Comparison of ENCODE assay signal across 24 cellular contexts in the genomic region with DNA sequence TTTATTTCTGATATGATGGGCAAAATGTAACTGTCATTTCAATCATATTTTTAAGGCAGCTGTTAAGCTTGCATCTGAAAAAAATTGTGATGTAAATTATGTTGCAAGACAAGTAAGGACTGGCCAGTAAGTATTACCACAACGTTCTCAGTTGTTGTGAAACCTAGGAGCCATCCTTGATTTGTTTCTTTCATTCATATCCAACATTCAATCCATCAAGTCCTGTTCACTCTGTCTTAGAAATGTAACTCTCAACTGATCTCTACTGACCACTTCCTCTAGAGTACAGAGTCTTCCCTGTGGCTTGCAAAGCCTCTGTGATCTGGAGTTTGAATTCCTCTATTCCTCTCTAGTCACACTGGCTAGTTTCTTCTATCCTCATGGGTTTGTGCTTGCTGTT.
DNase-seq lines count a peak whose midpoint lies in the region; ATAC-seq, FAIRE-seq and TF ChIP-seq lines count a peak whose summit lies in the region.
"Had no signal": no experiment of that assay in that cellular context is flagged by ENCODE, and none has a peak within 500 bp of the region (broad histone marks: within the 10 kb centered on the region; RNA-seq: fewer than 3 reads in every experiment).

No MANE protein-coding gene starts in this region.

- CTCF ChIA-PET in activated CD4-positive, alpha-beta T cell treated with anti-CD3 and anti-CD28 coated beads for 36 hours (lab: Charles Lee) = no interaction called here

- H3K27ac ChIP-seq in endodermal cell (ENCODE audit: low read depth, low read length) (no peak overlapping the region), brain microvascular endothelial cell (no peak overlapping the region), kidney (ENCODE audit: low read depth in 2 of 2, low read length in 2 of 2) (no peak overlapping the region)
- H3K27ac ChIP-seq: thyroid gland had no signal

- H3K9me3 ChIP-seq in endodermal cell (ENCODE audit: control insufficient read depth, low read length) (no peaks in the 10 kb centered on the region), kidney (ENCODE audit: control insufficient read depth in 1 of 2, low read length in 2 of 2) (no peaks in the 10 kb centered on the region)
- H3K9me3 ChIP-seq: thyroid gland had no signal

- no peak for FAIRE-seq in kidney (lab: Jason Lieb, UNC)
- FAIRE-seq: HTR-8/SVneo, keratinocyte had no signal

- H3K4me1 ChIP-seq in endodermal cell (ENCODE audit: control insufficient read depth, insufficient read depth, low read length) (no peaks in the 10 kb centered on the region), kidney (ENCODE audit: control insufficient read depth in 1 of 2, insufficient read depth in 1 of 2, low read depth in 1 of 2, low read length in 2 of 2) (no peaks in the 10 kb centered on the region)
- H3K4me1 ChIP-seq: thyroid gland had no signal

- no peak for ATAC-seq in activated CD4-positive, alpha-beta T cell treated with anti-CD3 and anti-CD28 coated beads for 36 hours
- ATAC-seq: natural killer cell; Right ventricle myocardium inferior; stimulated activated memory B cell treated with anti-CD40 and anti-IgM and Interleukin-4, amounts not matched to agents 10 μg/mL and 1 μg/mL and 100 μg/mL, for 72 hours had no signal

- H3K27me3 Mint-ChIP-seq in endodermal cell (ENCODE audit: insufficient read depth) (no peaks in the 10 kb centered on the region), nephron progenitor cell (ENCODE audit: low read depth, poor library complexity) (no peaks in the 10 kb centered on the region)
- peaks cover 12% of the 10 kb centered on the region for H3K27me3 Mint-ChIP-seq in activated CD4-positive, alpha-beta T cell treated with anti-CD3 and anti-CD28 coated beads for 36 hours
- H3K27me3 Mint-ChIP-seq: progenitor cell of endocrine pancreas; stimulated activated memory B cell treated with anti-CD40 and anti-IgM and Interleukin-4, amounts not matched to agents 10 μg/mL and 1 μg/mL and 100 μg/mL, for 72 hours had no signal

- H3K27ac Mint-ChIP-seq in endodermal cell (peak overlapping the region; percentile 6), nephron progenitor cell (peak overlapping the region; percentile 86)
- H3K27ac Mint-ChIP-seq in activated CD4-positive, alpha-beta T cell treated with anti-CD3 and anti-CD28 coated beads for 36 hours = no peak overlapping the region
- H3K27ac Mint-ChIP-seq: activated naive CD8-positive, alpha-beta T cell; activated T-helper 1 cell treated with anti-CD3 and anti-CD28 coated beads, Interleukin-12 subunit alpha, Interleukin-12 subunit beta, Interleukin-2, Interleukin-4 antibody, amounts not matched to agents 30 ng/mL and 10 ng/mL and 1 ng/mL, durations not matched to agents 14 hours and 24 hours and 36 hours; brain; CD4-positive, alpha-beta T cell; natural killer cell; progenitor cell of endocrine pancreas; stimulated activated memory B cell treated with anti-CD40 and anti-IgM and Interleukin-4, amounts not matched to agents 10 μg/mL and 1 μg/mL and 100 μg/mL, for 72 hours had no signal

- H3K9me3 Mint-ChIP-seq in endodermal cell (no peaks in the 10 kb centered on the region), nephron progenitor cell (peaks cover 7% of the 10 kb centered on the region)
- H3K9me3 Mint-ChIP-seq in activated CD4-positive, alpha-beta T cell treated with anti-CD3 and anti-CD28 coated beads for 36 hours (ENCODE audit: low read depth) = no peaks in the 10 kb centered on the region
- H3K9me3 Mint-ChIP-seq: activated T-helper 1 cell treated with anti-CD3 and anti-CD28 coated beads, Interleukin-12 subunit alpha, Interleukin-12 subunit beta, Interleukin-2, Interleukin-4 antibody, amounts not matched to agents 30 ng/mL and 10 ng/mL and 1 ng/mL, durations not matched to agents 14 hours and 24 hours and 36 hours; CD4-positive, alpha-beta T cell had no signal

- no peak overlapping the region for H3K9ac ChIP-seq in endodermal cell (ENCODE audit: extremely low read depth, low read length, poor library complexity, severe bottlenecking)
- H3K9ac ChIP-seq in kidney (ENCODE audit: low read length in 2 of 2) = no peak overlapping the region

- 85 to 100% methylated on average over 1 of the region's 1 CpG for WGBS in endodermal cell (ENCODE audit: insufficient coverage in 1 of 2, insufficient read length in 1 of 2), 2 experiments

- in situ Hi-C loops in brain microvascular endothelial cell (cut with HindIII; ENCODE audit: low pct_ligation_motif_present, low sequenced_read_pairs) = no loop called here

- H3K4me3 Mint-ChIP-seq in endodermal cell (no peak overlapping the region), nephron progenitor cell (no peak overlapping the region)
- no peak overlapping the region for H3K4me3 Mint-ChIP-seq in activated CD4-positive, alpha-beta T cell treated with anti-CD3 and anti-CD28 coated beads for 36 hours
- H3K4me3 Mint-ChIP-seq: activated naive CD8-positive, alpha-beta T cell; activated T-helper 1 cell treated with anti-CD3 and anti-CD28 coated beads, Interleukin-12 subunit alpha, Interleukin-12 subunit beta, Interleukin-2, Interleukin-4 antibody, amounts not matched to agents 30 ng/mL and 10 ng/mL and 1 ng/mL, durations not matched to agents 14 hours and 24 hours and 36 hours; brain; CD4-positive, alpha-beta T cell; natural killer cell; stimulated activated memory B cell treated with anti-CD40 and anti-IgM and Interleukin-4, amounts not matched to agents 10 μg/mL and 1 μg/mL and 100 μg/mL, for 72 hours had no signal

- intact Hi-C loops in activated CD4-positive, alpha-beta T cell treated with anti-CD3 and anti-CD28 coated beads for 36 hours (cut with DNase I, micrococcal nuclease) = no loop called here
- intact Hi-C loops in kidney (cut with DNase I) = no loop called here

- POLR2A ChIA-PET in activated CD4-positive, alpha-beta T cell treated with anti-CD3 and anti-CD28 coated beads for 36 hours (lab: Charles Lee) = no interaction called here

- H3K4me1 Mint-ChIP-seq in endodermal cell (no peaks in the 10 kb centered on the region), nephron progenitor cell (no peaks in the 10 kb centered on the region)
- no peaks in the 10 kb centered on the region for H3K4me1 Mint-ChIP-seq in activated CD4-positive, alpha-beta T cell treated with anti-CD3 and anti-CD28 coated beads for 36 hours
- H3K4me1 Mint-ChIP-seq: brain; natural killer cell; stimulated activated memory B cell treated with anti-CD40 and anti-IgM and Interleukin-4, amounts not matched to agents 10 μg/mL and 1 μg/mL and 100 μg/mL, for 72 hours had no signal

- TF ChIP-seq CTCF in endodermal cell (conservative IDR thresholded peaks at IDR 0.05) (no peak), nephron progenitor cell (IDR thresholded peaks at IDR 0.05) (no peak), brain microvascular endothelial cell (IDR thresholded peaks at IDR 0.05; ENCODE audit: low read depth, low read length, missing control alignments) (no peak), kidney (IDR thresholded peaks at IDR 0.05; ENCODE audit: borderline replicate concordance, extremely low read depth, insufficient read depth) (no peak)

- DNase-seq in AML-193 (lab: John Stamatoyannopoulos, UW) (peak; percentile 83 to 86), NOMO-1 (lab: John Stamatoyannopoulos, UW; ENCODE audit: unreplicated experiment in 2 of 2) (peak; percentile 61 to 81), endodermal cell (no peak), nephron progenitor cell (no peak), brain microvascular endothelial cell (no peak), kidney (no peak), NCI-H2029 (lab: John Stamatoyannopoulos, UW) (no peak)
- no peak for DNase-seq in activated CD4-positive, alpha-beta T cell treated with anti-CD3 and anti-CD28 coated beads for 36 hours
- DNase-seq: CD4-positive, alpha-beta T cell; dermis blood vessel endothelial cell; DMS79; mesendoderm; natural killer cell; NCI-H1694; NCI-H446; thyroid gland had no signal

- H3K4me3 ChIP-seq in endodermal cell (ENCODE audit: low read length) = no peak overlapping the region
- no peak overlapping the region for H3K4me3 ChIP-seq in brain microvascular endothelial cell (ENCODE audit: low read depth, low read length)
- no peak overlapping the region for H3K4me3 ChIP-seq in kidney (ENCODE audit: low read length in 2 of 2)
- H3K4me3 ChIP-seq: thyroid gland had no signal

- H3K27me3 ChIP-seq in endodermal cell (ENCODE audit: control insufficient read depth, insufficient read depth, low read length, poor library complexity, severe bottlenecking) (no peaks in the 10 kb centered on the region), brain microvascular endothelial cell (replicated peaks) (no peaks in the 10 kb centered on the region)
- H3K27me3 ChIP-seq: thyroid gland had no signal

- H3K36me3 ChIP-seq in endodermal cell (ENCODE audit: control insufficient read depth, insufficient read depth, low read length) (no peaks in the 10 kb centered on the region), brain microvascular endothelial cell (replicated peaks) (no peaks in the 10 kb centered on the region), kidney (ENCODE audit: control insufficient read depth in 1 of 2, insufficient read depth in 2 of 2, low read length in 2 of 2) (no peaks in the 10 kb centered on the region)
- H3K36me3 ChIP-seq: thyroid gland had no signal

- H3K36me3 Mint-ChIP-seq in endodermal cell (ENCODE audit: low read depth) = no peaks in the 10 kb centered on the region
- H3K36me3 Mint-ChIP-seq in nephron progenitor cell (ENCODE audit: low read depth) = no peaks in the 10 kb centered on the region
- no peaks in the 10 kb centered on the region for H3K36me3 Mint-ChIP-seq in activated CD4-positive, alpha-beta T cell treated with anti-CD3 and anti-CD28 coated beads for 36 hours (ENCODE audit: low read depth)
- H3K36me3 Mint-ChIP-seq: brain; natural killer cell; stimulated activated memory B cell treated with anti-CD40 and anti-IgM and Interleukin-4, amounts not matched to agents 10 μg/mL and 1 μg/mL and 100 μg/mL, for 72 hours had no signal

Comparison
In these comparisons a context has a peak if more than half of its experiments do, and no peak if none do; other contexts are left out.
1. DNase-seq: peak in AML-193 (2 of 2) and NOMO-1 (2 of 2); none in endodermal cell (single experiment), nephron progenitor cell (single experiment), brain microvascular endothelial cell (single experiment), activated CD4-positive, alpha-beta T cell treated with anti-CD3 and anti-CD28 coated beads for 36 hours (single experiment), kidney (single experiment) and NCI-H2029 (single experiment).